30 cellular contexts compared by ENCODE assay signal in the genomic region with DNA sequence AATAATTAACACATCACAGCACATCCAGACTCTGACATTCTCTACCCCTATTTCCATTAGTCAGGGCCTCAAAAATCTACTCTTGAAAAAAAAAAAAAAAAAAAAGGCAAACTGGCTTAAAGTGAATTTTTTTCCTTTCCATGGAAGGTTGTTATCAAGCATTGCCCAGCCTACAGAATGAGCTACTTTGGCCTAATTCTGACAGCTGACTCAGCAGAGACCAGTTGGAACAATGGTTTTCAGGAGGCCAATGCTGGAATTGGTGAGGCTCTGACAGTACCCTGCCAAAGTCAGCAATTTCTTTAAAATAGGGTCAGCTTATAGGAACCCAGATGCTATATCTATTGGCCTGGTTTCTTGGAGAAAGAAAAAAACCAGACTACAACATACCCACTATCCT.
"Had no signal": no experiment of that assay in that cellular context is flagged by ENCODE, and none has a peak within 500 bp of the region (broad histone marks: within the 10 kb centered on the region; RNA-seq: fewer than 3 reads in every experiment).

No MANE protein-coding gene starts in this region.

- H3K4me1 ChIP-seq: breast epithelium had no signal

- H3K36me3 Mint-ChIP-seq: activated CD8-positive, alpha-beta memory T cell treated with anti-CD3 and anti-CD28 coated beads, Interleukin-2, amount 10 ng/mL, durations not matched to agents 7 days and 5 days; activated naive CD8-positive, alpha-beta T cell treated with anti-CD3 and anti-CD28 coated beads for 36 hours had no signal

- H3K4me1 Mint-ChIP-seq: activated B cell treated with CpG ODN at 0.5 μM for 24 hours; activated CD4-positive, alpha-beta memory T cell treated with anti-CD3 and anti-CD28 coated beads, Interleukin-2, amount 10 ng/mL, durations not matched to agents 7 days and 5 days; activated CD8-positive, alpha-beta memory T cell treated with anti-CD3 and anti-CD28 coated beads, Interleukin-2, amount 10 ng/mL, durations not matched to agents 7 days and 5 days; activated naive CD8-positive, alpha-beta T cell treated with anti-CD3 and anti-CD28 coated beads for 36 hours had no signal

- H3K36me3 ChIP-seq: breast epithelium had no signal

- ATAC-seq: activated CD8-positive, alpha-beta memory T cell treated with anti-CD3 and anti-CD28 coated beads, Interleukin-2, amount 10 ng/mL, durations not matched to agents 7 days and 5 days; body of pancreas had no signal

- H3K9me3 ChIP-seq: body of pancreas, breast epithelium had no signal

- DNase-seq: activated B cell treated with CpG ODN at 0.5 μM for 24 hours; activated CD4-positive, alpha-beta memory T cell treated with anti-CD3 and anti-CD28 coated beads, Interleukin-2, amount 10 ng/mL, durations not matched to agents 7 days and 5 days; activated CD4-positive, alpha-beta T cell treated with anti-CD3 and anti-CD28 coated beads for 1 hour; activated CD4-positive, alpha-beta T cell treated with anti-CD3 and anti-CD28 coated beads for 48 hours; activated CD8-positive, alpha-beta memory T cell treated with anti-CD3 and anti-CD28 coated beads for 24 hours; activated CD8-positive, alpha-beta memory T cell treated with anti-CD3 and anti-CD28 coated beads, Interleukin-2, amount 10 ng/mL, durations not matched to agents 7 days and 5 days; activated CD8-positive, alpha-beta memory T cell treated with anti-CD3 and anti-CD28 coated beads, Interleukin-2, amount 50 U/mL, for 48 hours; activated effector memory CD4-positive, alpha-beta T cell treated with Interleukin-2 at 50 U/mL for 16 hours; activated naive CD4-positive, alpha-beta T cell treated with anti-CD3 and anti-CD28 coated beads, Interleukin-2, amount 50 U/mL, for 16 hours; activated naive CD8-positive, alpha-beta T cell treated with anti-CD3 and anti-CD28 coated beads for 36 hours; activated T-cell treated with anti-CD3 and anti-CD28 coated beads, Interleukin-2, amount 50 U/mL, for 48 hours; amniotic stem cell; aorta; body of pancreas; NCI-H1092 treated with DMSO at 0.1 percent for 48 hours; NCI-H1417; NCI-H146; NCI-H187; NCI-H2029 treated with DMSO at 0.1 percent for 48 hours; NCI-H2107; NCI-H2171; NCI-H510A; NCI-H526; NCI-H748 treated with DMSO at 0.1 percent for 48 hours; NK-92 treated with Interleukin-12 subunit alpha and Interleukin-12 subunit beta, amount 100 ng/mL, for 24 hours; Right ventricle myocardium superior had no signal

- H3K27me3 ChIP-seq: body of pancreas, breast epithelium had no signal

- H3K4me3 ChIP-seq: body of pancreas, breast epithelium had no signal

- H3K9me3 Mint-ChIP-seq: activated B cell treated with CpG ODN at 0.5 μM for 24 hours; activated CD4-positive, alpha-beta memory T cell treated with anti-CD3 and anti-CD28 coated beads, Interleukin-2, amount 10 ng/mL, durations not matched to agents 7 days and 5 days; activated naive CD8-positive, alpha-beta T cell treated with anti-CD3 and anti-CD28 coated beads for 36 hours; T-helper 1 cell treated with Interleukin-12 subunit alpha and Interleukin-12 subunit beta and Interleukin-4 antibody, amounts not matched to agents 30 μg/mL and 1 μg/mL, for 36 hours; T-helper 2 cell treated with Interferon-gamma antibody and Interleukin-4, amounts not matched to agents 5 μg/mL and 100 μg/mL, for 36 hours had no signal

- H3K27me3 Mint-ChIP-seq: activated B cell treated with CpG ODN at 0.5 μM for 24 hours; activated CD4-positive, alpha-beta memory T cell treated with anti-CD3 and anti-CD28 coated beads, Interleukin-2, amount 10 ng/mL, durations not matched to agents 7 days and 5 days; activated CD8-positive, alpha-beta memory T cell treated with anti-CD3 and anti-CD28 coated beads, Interleukin-2, amount 10 ng/mL, durations not matched to agents 7 days and 5 days; activated naive CD8-positive, alpha-beta T cell treated with anti-CD3 and anti-CD28 coated beads for 36 hours had no signal

- H3K4me3 Mint-ChIP-seq: activated B cell treated with CpG ODN at 0.5 μM for 24 hours; activated CD4-positive, alpha-beta memory T cell treated with anti-CD3 and anti-CD28 coated beads, Interleukin-2, amount 10 ng/mL, durations not matched to agents 7 days and 5 days; activated CD8-positive, alpha-beta memory T cell treated with anti-CD3 and anti-CD28 coated beads, Interleukin-2, amount 10 ng/mL, durations not matched to agents 7 days and 5 days; activated naive CD8-positive, alpha-beta T cell treated with anti-CD3 and anti-CD28 coated beads for 36 hours; T-helper 1 cell treated with Interleukin-12 subunit alpha and Interleukin-12 subunit beta and Interleukin-4 antibody, amounts not matched to agents 30 μg/mL and 1 μg/mL, for 36 hours; T-helper 2 cell treated with Interferon-gamma antibody and Interleukin-4, amounts not matched to agents 5 μg/mL and 100 μg/mL, for 36 hours had no signal

- H3K27ac Mint-ChIP-seq: activated B cell treated with CpG ODN at 0.5 μM for 24 hours; activated CD4-positive, alpha-beta memory T cell treated with anti-CD3 and anti-CD28 coated beads, Interleukin-2, amount 10 ng/mL, durations not matched to agents 7 days and 5 days; activated CD8-positive, alpha-beta memory T cell treated with anti-CD3 and anti-CD28 coated beads, Interleukin-2, amount 10 ng/mL, durations not matched to agents 7 days and 5 days; activated naive CD8-positive, alpha-beta T cell treated with anti-CD3 and anti-CD28 coated beads for 36 hours; T-helper 1 cell treated with Interleukin-12 subunit alpha and Interleukin-12 subunit beta and Interleukin-4 antibody, amounts not matched to agents 30 μg/mL and 1 μg/mL, for 36 hours; T-helper 2 cell treated with Interferon-gamma antibody and Interleukin-4, amounts not matched to agents 5 μg/mL and 100 μg/mL, for 36 hours had no signal

- H3K27ac ChIP-seq: body of pancreas, breast epithelium, VCaP had no signal
